1 cellular context compared by ENCODE assay signal in the genomic region with DNA sequence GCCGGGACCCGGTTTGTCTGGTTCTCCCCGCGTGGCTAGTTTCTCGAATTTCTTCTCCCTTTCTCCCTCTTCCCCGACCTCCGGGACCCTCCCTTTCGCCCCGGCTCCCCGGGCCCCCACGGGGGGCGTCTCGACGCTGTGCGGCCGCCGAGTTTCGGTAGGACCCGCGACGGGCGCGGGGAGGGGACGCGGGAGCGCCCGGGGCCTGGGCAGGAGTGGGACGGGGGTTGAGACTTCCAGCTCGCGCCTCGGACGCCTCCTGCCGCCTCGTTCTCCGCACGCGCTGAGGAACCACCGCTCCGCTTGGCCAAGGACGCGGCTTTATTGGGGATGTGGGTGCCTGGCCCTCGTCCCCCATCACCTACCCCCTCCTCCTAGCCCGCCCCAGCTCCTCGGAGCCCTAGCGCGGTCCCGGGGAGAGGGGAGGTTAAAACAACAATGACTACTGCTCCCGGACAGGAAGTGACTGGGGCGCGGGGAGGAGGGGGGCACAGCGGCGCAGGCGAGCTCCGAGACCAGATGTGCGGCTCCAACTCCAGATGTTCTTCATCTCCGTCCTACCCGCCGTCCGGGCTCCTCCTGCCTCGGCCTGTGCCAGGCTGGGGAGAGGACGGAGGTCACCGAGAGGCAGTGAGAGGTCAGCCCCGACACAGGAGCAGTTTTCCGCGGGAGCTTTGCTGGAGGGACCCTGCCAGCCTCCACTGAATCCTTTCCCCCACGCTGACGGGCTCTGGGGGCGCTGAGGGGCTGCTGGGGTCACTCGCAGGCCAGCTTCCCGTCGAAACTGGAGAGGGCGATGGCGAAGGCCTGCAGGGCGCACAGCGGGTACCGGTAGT.
TF ChIP-seq lines count a peak whose summit lies in the region.

No MANE protein-coding gene starts in this region.

TF ChIP-seq in K562, 482 proteins besides CTCF, POLR2A, EP300 and RAD21 (continued from another document and continues in another):
- TF ChIP-seq, protein P1, sequence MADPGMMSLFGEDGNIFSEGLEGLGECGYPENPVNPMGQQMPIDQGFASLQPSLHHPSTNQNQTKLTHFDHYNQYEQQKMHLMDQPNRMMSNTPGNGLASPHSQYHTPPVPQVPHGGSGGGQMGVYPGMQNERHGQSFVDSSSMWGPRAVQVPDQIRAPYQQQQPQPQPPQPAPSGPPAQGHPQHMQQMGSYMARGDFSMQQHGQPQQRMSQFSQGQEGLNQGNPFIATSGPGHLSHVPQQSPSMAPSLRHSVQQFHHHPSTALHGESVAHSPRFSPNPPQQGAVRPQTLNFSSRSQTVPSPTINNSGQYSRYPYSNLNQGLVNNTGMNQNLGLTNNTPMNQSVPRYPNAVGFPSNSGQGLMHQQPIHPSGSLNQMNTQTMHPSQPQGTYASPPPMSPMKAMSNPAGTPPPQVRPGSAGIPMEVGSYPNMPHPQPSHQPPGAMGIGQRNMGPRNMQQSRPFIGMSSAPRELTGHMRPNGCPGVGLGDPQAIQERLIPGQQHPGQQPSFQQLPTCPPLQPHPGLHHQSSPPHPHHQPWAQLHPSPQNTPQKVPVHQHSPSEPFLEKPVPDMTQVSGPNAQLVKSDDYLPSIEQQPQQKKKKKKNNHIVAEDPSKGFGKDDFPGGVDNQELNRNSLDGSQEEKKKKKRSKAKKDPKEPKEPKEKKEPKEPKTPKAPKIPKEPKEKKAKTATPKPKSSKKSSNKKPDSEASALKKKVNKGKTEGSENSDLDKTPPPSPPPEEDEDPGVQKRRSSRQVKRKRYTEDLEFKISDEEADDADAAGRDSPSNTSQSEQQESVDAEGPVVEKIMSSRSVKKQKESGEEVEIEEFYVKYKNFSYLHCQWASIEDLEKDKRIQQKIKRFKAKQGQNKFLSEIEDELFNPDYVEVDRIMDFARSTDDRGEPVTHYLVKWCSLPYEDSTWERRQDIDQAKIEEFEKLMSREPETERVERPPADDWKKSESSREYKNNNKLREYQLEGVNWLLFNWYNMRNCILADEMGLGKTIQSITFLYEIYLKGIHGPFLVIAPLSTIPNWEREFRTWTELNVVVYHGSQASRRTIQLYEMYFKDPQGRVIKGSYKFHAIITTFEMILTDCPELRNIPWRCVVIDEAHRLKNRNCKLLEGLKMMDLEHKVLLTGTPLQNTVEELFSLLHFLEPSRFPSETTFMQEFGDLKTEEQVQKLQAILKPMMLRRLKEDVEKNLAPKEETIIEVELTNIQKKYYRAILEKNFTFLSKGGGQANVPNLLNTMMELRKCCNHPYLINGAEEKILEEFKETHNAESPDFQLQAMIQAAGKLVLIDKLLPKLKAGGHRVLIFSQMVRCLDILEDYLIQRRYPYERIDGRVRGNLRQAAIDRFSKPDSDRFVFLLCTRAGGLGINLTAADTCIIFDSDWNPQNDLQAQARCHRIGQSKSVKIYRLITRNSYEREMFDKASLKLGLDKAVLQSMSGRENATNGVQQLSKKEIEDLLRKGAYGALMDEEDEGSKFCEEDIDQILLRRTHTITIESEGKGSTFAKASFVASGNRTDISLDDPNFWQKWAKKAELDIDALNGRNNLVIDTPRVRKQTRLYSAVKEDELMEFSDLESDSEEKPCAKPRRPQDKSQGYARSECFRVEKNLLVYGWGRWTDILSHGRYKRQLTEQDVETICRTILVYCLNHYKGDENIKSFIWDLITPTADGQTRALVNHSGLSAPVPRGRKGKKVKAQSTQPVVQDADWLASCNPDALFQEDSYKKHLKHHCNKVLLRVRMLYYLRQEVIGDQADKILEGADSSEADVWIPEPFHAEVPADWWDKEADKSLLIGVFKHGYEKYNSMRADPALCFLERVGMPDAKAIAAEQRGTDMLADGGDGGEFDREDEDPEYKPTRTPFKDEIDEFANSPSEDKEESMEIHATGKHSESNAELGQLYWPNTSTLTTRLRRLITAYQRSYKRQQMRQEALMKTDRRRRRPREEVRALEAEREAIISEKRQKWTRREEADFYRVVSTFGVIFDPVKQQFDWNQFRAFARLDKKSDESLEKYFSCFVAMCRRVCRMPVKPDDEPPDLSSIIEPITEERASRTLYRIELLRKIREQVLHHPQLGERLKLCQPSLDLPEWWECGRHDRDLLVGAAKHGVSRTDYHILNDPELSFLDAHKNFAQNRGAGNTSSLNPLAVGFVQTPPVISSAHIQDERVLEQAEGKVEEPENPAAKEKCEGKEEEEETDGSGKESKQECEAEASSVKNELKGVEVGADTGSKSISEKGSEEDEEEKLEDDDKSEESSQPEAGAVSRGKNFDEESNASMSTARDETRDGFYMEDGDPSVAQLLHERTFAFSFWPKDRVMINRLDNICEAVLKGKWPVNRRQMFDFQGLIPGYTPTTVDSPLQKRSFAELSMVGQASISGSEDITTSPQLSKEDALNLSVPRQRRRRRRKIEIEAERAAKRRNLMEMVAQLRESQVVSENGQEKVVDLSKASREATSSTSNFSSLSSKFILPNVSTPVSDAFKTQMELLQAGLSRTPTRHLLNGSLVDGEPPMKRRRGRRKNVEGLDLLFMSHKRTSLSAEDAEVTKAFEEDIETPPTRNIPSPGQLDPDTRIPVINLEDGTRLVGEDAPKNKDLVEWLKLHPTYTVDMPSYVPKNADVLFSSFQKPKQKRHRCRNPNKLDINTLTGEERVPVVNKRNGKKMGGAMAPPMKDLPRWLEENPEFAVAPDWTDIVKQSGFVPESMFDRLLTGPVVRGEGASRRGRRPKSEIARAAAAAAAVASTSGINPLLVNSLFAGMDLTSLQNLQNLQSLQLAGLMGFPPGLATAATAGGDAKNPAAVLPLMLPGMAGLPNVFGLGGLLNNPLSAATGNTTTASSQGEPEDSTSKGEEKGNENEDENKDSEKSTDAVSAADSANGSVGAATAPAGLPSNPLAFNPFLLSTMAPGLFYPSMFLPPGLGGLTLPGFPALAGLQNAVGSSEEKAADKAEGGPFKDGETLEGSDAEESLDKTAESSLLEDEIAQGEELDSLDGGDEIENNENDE (IDR thresholded peaks at IDR 0.05; ENCODE audit: low read depth, low read length), result no peak
- TF ChIP-seq FOXK2 (conservative IDR thresholded peaks at IDR 0.05 in 1 of 2, IDR thresholded peaks at IDR 0.05 in 1 of 2; ENCODE audit: low read depth in 2 of 2), result no peak
- TF ChIP-seq, protein P2, sequence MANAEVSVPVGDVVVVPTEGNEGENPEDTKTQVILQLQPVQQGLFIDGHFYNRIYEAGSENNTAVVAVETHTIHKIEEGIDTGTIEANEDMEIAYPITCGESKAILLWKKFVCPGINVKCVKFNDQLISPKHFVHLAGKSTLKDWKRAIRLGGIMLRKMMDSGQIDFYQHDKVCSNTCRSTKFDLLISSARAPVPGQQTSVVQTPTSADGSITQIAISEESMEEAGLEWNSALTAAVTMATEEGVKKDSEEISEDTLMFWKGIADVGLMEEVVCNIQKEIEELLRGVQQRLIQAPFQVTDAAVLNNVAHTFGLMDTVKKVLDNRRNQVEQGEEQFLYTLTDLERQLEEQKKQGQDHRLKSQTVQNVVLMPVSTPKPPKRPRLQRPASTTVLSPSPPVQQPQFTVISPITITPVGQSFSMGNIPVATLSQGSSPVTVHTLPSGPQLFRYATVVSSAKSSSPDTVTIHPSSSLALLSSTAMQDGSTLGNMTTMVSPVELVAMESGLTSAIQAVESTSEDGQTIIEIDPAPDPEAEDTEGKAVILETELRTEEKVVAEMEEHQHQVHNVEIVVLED (CRISPR knock-in tag; IDR thresholded peaks at IDR 0.05), result no peak
- TF ChIP-seq, protein P3, sequence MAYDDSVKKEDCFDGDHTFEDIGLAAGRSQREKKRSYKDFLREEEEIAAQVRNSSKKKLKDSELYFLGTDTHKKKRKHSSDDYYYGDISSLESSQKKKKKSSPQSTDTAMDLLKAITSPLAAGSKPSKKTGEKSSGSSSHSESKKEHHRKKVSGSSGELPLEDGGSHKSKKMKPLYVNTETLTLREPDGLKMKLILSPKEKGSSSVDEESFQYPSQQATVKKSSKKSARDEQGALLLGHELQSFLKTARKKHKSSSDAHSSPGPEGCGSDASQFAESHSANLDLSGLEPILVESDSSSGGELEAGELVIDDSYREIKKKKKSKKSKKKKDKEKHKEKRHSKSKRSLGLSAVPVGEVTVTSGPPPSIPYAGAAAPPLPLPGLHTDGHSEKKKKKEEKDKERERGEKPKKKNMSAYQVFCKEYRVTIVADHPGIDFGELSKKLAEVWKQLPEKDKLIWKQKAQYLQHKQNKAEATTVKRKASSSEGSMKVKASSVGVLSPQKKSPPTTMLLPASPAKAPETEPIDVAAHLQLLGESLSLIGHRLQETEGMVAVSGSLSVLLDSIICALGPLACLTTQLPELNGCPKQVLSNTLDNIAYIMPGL (CRISPR knock-in tag; IDR thresholded peaks at IDR 0.05), result peak; percentile 91
- TF ChIP-seq, protein P4, sequence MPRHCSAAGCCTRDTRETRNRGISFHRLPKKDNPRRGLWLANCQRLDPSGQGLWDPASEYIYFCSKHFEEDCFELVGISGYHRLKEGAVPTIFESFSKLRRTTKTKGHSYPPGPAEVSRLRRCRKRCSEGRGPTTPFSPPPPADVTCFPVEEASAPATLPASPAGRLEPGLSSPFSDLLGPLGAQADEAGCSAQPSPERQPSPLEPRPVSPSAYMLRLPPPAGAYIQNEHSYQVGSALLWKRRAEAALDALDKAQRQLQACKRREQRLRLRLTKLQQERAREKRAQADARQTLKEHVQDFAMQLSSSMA (CRISPR knock-in tag; IDR thresholded peaks at IDR 0.05), result no peak
- no peak for TF ChIP-seq NFYB (IDR thresholded peaks at IDR 0.05; ENCODE audit: extremely low read depth, insufficient read length)
- no peak for TF ChIP-seq ZNF184 (CRISPR knock-in tag; IDR thresholded peaks at IDR 0.05)
- TF ChIP-seq CC2D1A (IDR thresholded peaks at IDR 0.05), result no peak
- TF ChIP-seq, protein P5, sequence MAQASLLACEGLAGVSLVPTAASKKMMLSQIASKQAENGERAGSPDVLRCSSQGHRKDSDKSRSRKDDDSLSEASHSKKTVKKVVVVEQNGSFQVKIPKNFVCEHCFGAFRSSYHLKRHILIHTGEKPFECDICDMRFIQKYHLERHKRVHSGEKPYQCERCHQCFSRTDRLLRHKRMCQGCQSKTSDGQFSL (CRISPR knock-in tag; IDR thresholded peaks at IDR 0.05), result 0 out of 2 replicates have a peak, but pooled peaks have one; percentile 32
- TF ChIP-seq, protein P5 (tag; IDR thresholded peaks at IDR 0.05), result no peak
- TF ChIP-seq, protein P6, sequence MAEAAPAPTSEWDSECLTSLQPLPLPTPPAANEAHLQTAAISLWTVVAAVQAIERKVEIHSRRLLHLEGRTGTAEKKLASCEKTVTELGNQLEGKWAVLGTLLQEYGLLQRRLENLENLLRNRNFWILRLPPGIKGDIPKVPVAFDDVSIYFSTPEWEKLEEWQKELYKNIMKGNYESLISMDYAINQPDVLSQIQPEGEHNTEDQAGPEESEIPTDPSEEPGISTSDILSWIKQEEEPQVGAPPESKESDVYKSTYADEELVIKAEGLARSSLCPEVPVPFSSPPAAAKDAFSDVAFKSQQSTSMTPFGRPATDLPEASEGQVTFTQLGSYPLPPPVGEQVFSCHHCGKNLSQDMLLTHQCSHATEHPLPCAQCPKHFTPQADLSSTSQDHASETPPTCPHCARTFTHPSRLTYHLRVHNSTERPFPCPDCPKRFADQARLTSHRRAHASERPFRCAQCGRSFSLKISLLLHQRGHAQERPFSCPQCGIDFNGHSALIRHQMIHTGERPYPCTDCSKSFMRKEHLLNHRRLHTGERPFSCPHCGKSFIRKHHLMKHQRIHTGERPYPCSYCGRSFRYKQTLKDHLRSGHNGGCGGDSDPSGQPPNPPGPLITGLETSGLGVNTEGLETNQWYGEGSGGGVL (CRISPR knock-in tag; IDR thresholded peaks at IDR 0.05), result no peak
- TF ChIP-seq SMARCE1 (IDR thresholded peaks at IDR 0.05), result peak; percentile 48; the same call in 1 of the 2 replicates
- TF ChIP-seq NR2C1 (IDR thresholded peaks at IDR 0.05), result no peak
- peak; percentile 47 for TF ChIP-seq NR2C1 (tag; IDR thresholded peaks at IDR 0.05)
- no peak; the same call in 1 of the 2 replicates for TF ChIP-seq TARDBP (IDR thresholded peaks at IDR 0.05)
- no peak for TF ChIP-seq COPS2 (conservative IDR thresholded peaks at IDR 0.05)
- TF ChIP-seq MCM7 (IDR thresholded peaks at IDR 0.05), result no peak
- TF ChIP-seq, protein P7, sequence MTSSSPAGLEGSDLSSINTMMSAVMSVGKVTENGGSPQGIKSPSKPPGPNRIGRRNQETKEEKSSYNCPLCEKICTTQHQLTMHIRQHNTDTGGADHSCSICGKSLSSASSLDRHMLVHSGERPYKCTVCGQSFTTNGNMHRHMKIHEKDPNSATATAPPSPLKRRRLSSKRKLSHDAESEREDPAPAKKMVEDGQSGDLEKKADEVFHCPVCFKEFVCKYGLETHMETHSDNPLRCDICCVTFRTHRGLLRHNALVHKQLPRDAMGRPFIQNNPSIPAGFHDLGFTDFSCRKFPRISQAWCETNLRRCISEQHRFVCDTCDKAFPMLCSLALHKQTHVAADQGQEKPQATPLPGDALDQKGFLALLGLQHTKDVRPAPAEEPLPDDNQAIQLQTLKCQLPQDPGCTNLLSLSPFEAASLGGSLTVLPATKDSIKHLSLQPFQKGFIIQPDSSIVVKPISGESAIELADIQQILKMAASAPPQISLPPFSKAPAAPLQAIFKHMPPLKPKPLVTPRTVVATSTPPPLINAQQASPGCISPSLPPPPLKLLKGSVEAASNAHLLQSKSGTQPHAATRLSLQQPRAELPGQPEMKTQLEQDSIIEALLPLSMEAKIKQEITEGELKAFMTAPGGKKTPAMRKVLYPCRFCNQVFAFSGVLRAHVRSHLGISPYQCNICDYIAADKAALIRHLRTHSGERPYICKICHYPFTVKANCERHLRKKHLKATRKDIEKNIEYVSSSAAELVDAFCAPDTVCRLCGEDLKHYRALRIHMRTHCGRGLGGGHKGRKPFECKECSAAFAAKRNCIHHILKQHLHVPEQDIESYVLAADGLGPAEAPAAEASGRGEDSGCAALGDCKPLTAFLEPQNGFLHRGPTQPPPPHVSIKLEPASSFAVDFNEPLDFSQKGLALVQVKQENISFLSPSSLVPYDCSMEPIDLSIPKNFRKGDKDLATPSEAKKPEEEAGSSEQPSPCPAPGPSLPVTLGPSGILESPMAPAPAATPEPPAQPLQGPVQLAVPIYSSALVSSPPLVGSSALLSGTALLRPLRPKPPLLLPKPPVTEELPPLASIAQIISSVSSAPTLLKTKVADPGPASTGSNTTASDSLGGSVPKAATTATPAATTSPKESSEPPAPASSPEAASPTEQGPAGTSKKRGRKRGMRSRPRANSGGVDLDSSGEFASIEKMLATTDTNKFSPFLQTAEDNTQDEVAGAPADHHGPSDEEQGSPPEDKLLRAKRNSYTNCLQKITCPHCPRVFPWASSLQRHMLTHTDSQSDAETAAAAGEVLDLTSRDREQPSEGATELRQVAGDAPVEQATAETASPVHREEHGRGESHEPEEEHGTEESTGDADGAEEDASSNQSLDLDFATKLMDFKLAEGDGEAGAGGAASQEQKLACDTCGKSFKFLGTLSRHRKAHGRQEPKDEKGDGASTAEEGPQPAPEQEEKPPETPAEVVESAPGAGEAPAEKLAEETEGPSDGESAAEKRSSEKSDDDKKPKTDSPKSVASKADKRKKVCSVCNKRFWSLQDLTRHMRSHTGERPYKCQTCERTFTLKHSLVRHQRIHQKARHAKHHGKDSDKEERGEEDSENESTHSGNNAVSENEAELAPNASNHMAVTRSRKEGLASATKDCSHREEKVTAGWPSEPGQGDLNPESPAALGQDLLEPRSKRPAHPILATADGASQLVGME (CRISPR knock-in tag; IDR thresholded peaks at IDR 0.05), result no peak
- peak; percentile 60; the same call in 1 of the 2 replicates for TF ChIP-seq PHF21A (IDR thresholded peaks at IDR 0.05; ENCODE audit: borderline replicate concordance, low read depth)
- TF ChIP-seq RNF2 (IDR thresholded peaks at IDR 0.05), result peak; percentile 57; the same call in 1 of the 2 replicates
- peak in 1 of 3 experiments; percentile 53 for TF ChIP-seq YY1 (IDR thresholded peaks at IDR 0.05; ENCODE audit: borderline replicate concordance in 1 of 3, control insufficient read depth in 1 of 3, extremely low read depth in 1 of 3, insufficient read depth in 3 of 3, insufficient read length in 1 of 3, insufficient replicate concordance in 2 of 3, low read depth in 1 of 3, low read length in 2 of 3)
- no peak for TF ChIP-seq TEAD2 (tag; IDR thresholded peaks at IDR 0.05)
- no peak for TF ChIP-seq NFE2L1 (tag; IDR thresholded peaks at IDR 0.05; ENCODE audit: borderline replicate concordance, low read depth)
- TF ChIP-seq PYGO2 (tag; IDR thresholded peaks at IDR 0.05), result no peak
- TF ChIP-seq SUPT5H (IDR thresholded peaks at IDR 0.05), result peak; percentile 82
